In the genomic region with DNA sequence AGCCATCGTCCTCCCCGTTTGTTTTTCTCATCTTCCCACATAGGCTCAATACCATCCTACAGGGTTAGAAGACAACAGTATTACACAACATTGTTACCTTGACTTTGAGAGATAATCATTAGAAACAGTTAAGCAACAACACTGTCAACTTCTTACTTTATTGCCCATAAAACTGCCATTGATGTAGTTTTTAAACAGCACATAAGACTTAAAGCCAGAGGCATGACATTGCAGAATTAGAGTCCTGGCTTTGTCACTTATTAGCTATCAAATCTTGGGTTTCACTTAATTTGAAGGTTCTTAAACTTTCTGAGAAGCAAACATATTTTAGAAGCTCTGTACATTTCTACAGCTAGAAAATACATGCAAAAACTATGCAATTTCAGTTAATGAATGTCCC, we compare ENCODE assay signal across 25 cellular contexts.
"Had no signal": no experiment of that assay in that cellular context is flagged by ENCODE, and none has a peak within 500 bp of the region (broad histone marks: within the 10 kb centered on the region; RNA-seq: fewer than 3 reads in every experiment).

No MANE protein-coding gene starts in this region.

- H3K9me3 ChIP-seq: body of pancreas, gastroesophageal sphincter, left ventricle myocardium inferior, thoracic aorta had no signal

- H3K4me3 ChIP-seq: body of pancreas, gastroesophageal sphincter, hepatocyte, left ventricle myocardium inferior, skin epidermis, thoracic aorta had no signal

- H3K27ac Mint-ChIP-seq: activated B cell treated with CpG ODN at 0.5 μM for 24 hours; activated naive CD4-positive, alpha-beta T cell treated with anti-CD3 and anti-CD28 coated beads, Interleukin-2, amount 50 U/mL, for 72 hours; activated T-helper 1 cell treated with anti-CD3 and anti-CD28 coated beads, Interleukin-12 subunit alpha, Interleukin-12 subunit beta, Interleukin-2, Interleukin-4 antibody, amounts not matched to agents 30 ng/mL and 10 ng/mL and 1 ng/mL, durations not matched to agents 14 hours and 24 hours and 36 hours; stimulated activated effector memory CD8-positive, alpha-beta T cell treated with anti-CD3 and anti-CD28 coated beads, Interleukin-12 subunit alpha, Interleukin-12 subunit beta, amount 100 ng/mL, for 72 hours; stimulated activated naive CD8-positive, alpha-beta T cell treated with anti-CD3 and anti-CD28 coated beads, Interleukin-15, Interleukin-2, amounts not matched to agents 100 ng/mL and 50 ng/mL, for 24 hours; T-helper 2 cell treated with Interferon-gamma antibody and Interleukin-4, amounts not matched to agents 5 μg/mL and 100 μg/mL, for 36 hours had no signal

- H3K27me3 Mint-ChIP-seq: activated B cell treated with CpG ODN at 0.5 μM for 24 hours; stimulated activated naive CD8-positive, alpha-beta T cell treated with anti-CD3 and anti-CD28 coated beads, Interleukin-15, Interleukin-2, amounts not matched to agents 100 ng/mL and 50 ng/mL, for 24 hours had no signal

- H3K4me3 Mint-ChIP-seq: activated B cell treated with CpG ODN at 0.5 μM for 24 hours; activated T-helper 1 cell treated with anti-CD3 and anti-CD28 coated beads, Interleukin-12 subunit alpha, Interleukin-12 subunit beta, Interleukin-2, Interleukin-4 antibody, amounts not matched to agents 30 ng/mL and 10 ng/mL and 1 ng/mL, durations not matched to agents 14 hours and 24 hours and 36 hours; nephron; stimulated activated effector memory CD8-positive, alpha-beta T cell treated with anti-CD3 and anti-CD28 coated beads, Interleukin-12 subunit alpha, Interleukin-12 subunit beta, amount 100 ng/mL, for 72 hours; stimulated activated naive CD8-positive, alpha-beta T cell treated with anti-CD3 and anti-CD28 coated beads, Interleukin-15, Interleukin-2, amounts not matched to agents 100 ng/mL and 50 ng/mL, for 24 hours; T-helper 2 cell treated with Interferon-gamma antibody and Interleukin-4, amounts not matched to agents 5 μg/mL and 100 μg/mL, for 36 hours had no signal

- H3K9me3 Mint-ChIP-seq: activated B cell treated with CpG ODN at 0.5 μM for 24 hours; activated naive CD4-positive, alpha-beta T cell treated with anti-CD3 and anti-CD28 coated beads, Interleukin-2, amount 50 U/mL, for 72 hours; activated T-helper 1 cell treated with anti-CD3 and anti-CD28 coated beads, Interleukin-12 subunit alpha, Interleukin-12 subunit beta, Interleukin-2, Interleukin-4 antibody, amounts not matched to agents 30 ng/mL and 10 ng/mL and 1 ng/mL, durations not matched to agents 14 hours and 24 hours and 36 hours; nephron; stimulated activated effector memory CD8-positive, alpha-beta T cell treated with anti-CD3 and anti-CD28 coated beads, Interleukin-12 subunit alpha, Interleukin-12 subunit beta, amount 100 ng/mL, for 72 hours; stimulated activated naive CD8-positive, alpha-beta T cell treated with anti-CD3 and anti-CD28 coated beads, Interleukin-15, Interleukin-2, amounts not matched to agents 100 ng/mL and 50 ng/mL, for 24 hours; T-helper 2 cell treated with Interferon-gamma antibody and Interleukin-4, amounts not matched to agents 5 μg/mL and 100 μg/mL, for 36 hours had no signal

- H3K27ac ChIP-seq: body of pancreas, gastroesophageal sphincter, hepatocyte, left ventricle myocardium inferior, skin epidermis, thoracic aorta had no signal

- ATAC-seq: activated naive CD4-positive, alpha-beta T cell treated with anti-CD3 and anti-CD28 coated beads, Interleukin-2, amount 50 U/mL, for 72 hours; body of pancreas; gastroesophageal sphincter; sciatic nerve; stimulated activated effector memory CD8-positive, alpha-beta T cell treated with anti-CD3 and anti-CD28 coated beads, Interleukin-12 subunit alpha, Interleukin-12 subunit beta, amount 100 ng/mL, for 72 hours had no signal

- H3K4me1 Mint-ChIP-seq: nephron; stimulated activated effector memory CD8-positive, alpha-beta T cell treated with anti-CD3 and anti-CD28 coated beads, Interleukin-12 subunit alpha, Interleukin-12 subunit beta, amount 100 ng/mL, for 72 hours had no signal

- DNase-seq: activated B cell treated with CpG ODN at 0.5 μM for 24 hours; activated CD8-positive, alpha-beta memory T cell treated with anti-CD3 and anti-CD28 coated beads, Interleukin-2, amount 50 U/mL, for 4 hours; activated effector memory CD4-positive, alpha-beta T cell treated with anti-CD3 and anti-CD28 coated beads, Interleukin-2, amount 50 U/mL, for 16 hours; activated T-cell treated with anti-CD3 and anti-CD28 coated beads, Interleukin-2, amount 50 U/mL, for 1 hour; anterior cingulate cortex; body of pancreas; dermis blood vessel endothelial cell; effector CD4-positive, alpha-beta T cell; islet precursor cell; left ventricle myocardium inferior; stimulated activated CD4-positive, alpha-beta T cell treated with anti-CD3 and anti-CD28 coated beads, Interleukin-12 subunit alpha, Interleukin-12 subunit beta, amount 100 ng/mL, for 4 hours; stimulated activated CD4-positive, alpha-beta T cell treated with anti-CD3 and anti-CD28 coated beads, Interleukin-4, amount 100 ng/mL, for 24 hours; T-helper 1 cell; trophoblast cell had no signal
